12 cellular contexts compared by ENCODE assay signal in genomic region chr6:108627692-108628565, GRCh38.
DNase-seq lines count a peak whose midpoint lies in the region; ATAC-seq and TF ChIP-seq lines count a peak whose summit lies in the region.
"Had no signal": no experiment of that assay in that cellular context is flagged by ENCODE, and none has a peak within 500 bp of the region (broad histone marks: within the 10 kb centered on the region; RNA-seq: fewer than 3 reads in every experiment).

No MANE protein-coding gene starts in this region.

- peak overlapping the region; percentile 48 for H3K9ac ChIP-seq in MM.1S (ENCODE audit: low read length)
- H3K9ac ChIP-seq: neural progenitor cell had no signal

- H3K36me3 ChIP-seq in MM.1S (replicated peaks; ENCODE audit: insufficient read depth, low read length) (no peaks in the 10 kb centered on the region), psoas muscle (ENCODE audit: insufficient read depth in 1 of 2, low read depth in 1 of 2) (no peaks in the 10 kb centered on the region)
- H3K36me3 ChIP-seq: neural progenitor cell, vagina had no signal

- H3K4me1 ChIP-seq in MM.1S (ENCODE audit: low read length): peaks cover 98% of the 10 kb centered on the region
- H3K4me1 ChIP-seq in psoas muscle: peaks cover 97% of the 10 kb centered on the region

- H3K27me3 ChIP-seq in MM.1S (replicated peaks; ENCODE audit: insufficient read depth, low read length): no peaks in the 10 kb centered on the region
- H3K27me3 ChIP-seq in psoas muscle (ENCODE audit: insufficient read depth in 3 of 3, low read length in 2 of 3): no peaks in the 10 kb centered on the region
- H3K27me3 ChIP-seq: neural progenitor cell, vagina had no signal

- H3K9me3 ChIP-seq in MM.1S (replicated peaks; ENCODE audit: insufficient read depth, low read length) (no peaks in the 10 kb centered on the region), psoas muscle (no peaks in the 10 kb centered on the region)
- H3K9me3 ChIP-seq: vagina had no signal

- peaks cover 3% of the 10 kb centered on the region for H3K36me3 Mint-ChIP-seq in effector memory CD8-positive, alpha-beta T cell (ENCODE audit: insufficient read depth)
- H3K36me3 Mint-ChIP-seq: neural progenitor cell had no signal

- no peak for ATAC-seq in effector memory CD8-positive, alpha-beta T cell (replicated peaks)
- ATAC-seq in psoas muscle (no peak), GM21360 (IDR thresholded peaks at IDR 0.05; ENCODE audit: unreplicated experiment) (no peak)

- no peaks in the 10 kb centered on the region for H3K27me3 Mint-ChIP-seq in effector memory CD8-positive, alpha-beta T cell

- peak overlapping the region; percentile 70; the same call in 1 of the 2 replicates for H3K27ac ChIP-seq in MM.1S (ENCODE audit: low read length)
- peak overlapping the region; percentile 5 for H3K27ac ChIP-seq in psoas muscle
- H3K27ac ChIP-seq: neural progenitor cell, vagina had no signal

- H2AFZ ChIP-seq in MM.1S (ENCODE audit: low read length): no peak overlapping the region
- H2AFZ ChIP-seq: neural progenitor cell had no signal

- 0 out of 2 replicates have a peak overlapping the region, but pooled peaks have one; percentile 15 for H3K4me3 ChIP-seq in MM.1S (ENCODE audit: low read length)
- no peak overlapping the region for H3K4me3 ChIP-seq in psoas muscle
- H3K4me3 ChIP-seq: K562, neural progenitor cell, vagina had no signal

- H3K4me2 ChIP-seq in MM.1S (ENCODE audit: low read depth, low read length): peak overlapping the region; percentile 68
- H3K4me2 ChIP-seq: neural progenitor cell had no signal

- H3K4me3 Mint-ChIP-seq in effector memory CD8-positive, alpha-beta T cell: peak overlapping the region in 1 of 2 donors; percentile 2
- H3K4me3 Mint-ChIP-seq: neural progenitor cell had no signal

- H3K79me2 ChIP-seq in MM.1S (ENCODE audit: low read length): peaks cover 100% of the 10 kb centered on the region

- peak overlapping the region; percentile 17 to 46 for H3K27ac Mint-ChIP-seq in effector memory CD8-positive, alpha-beta T cell
- H3K27ac Mint-ChIP-seq: neural progenitor cell had no signal

- H4K20me1 ChIP-seq in MM.1S (ENCODE audit: insufficient read depth, low read length): peaks cover 13% of the 10 kb centered on the region; the same call in 1 of the 2 replicates

- TF ChIP-seq CTCF in MM.1S (IDR thresholded peaks at IDR 0.05; ENCODE audit: low read length) (no peak), psoas muscle (IDR thresholded peaks at IDR 0.05) (no peak)

- peak; percentile 14 for DNase-seq in activated CD4-positive, alpha-beta T cell treated with anti-CD3 and anti-CD28 coated beads for 48 hours
- DNase-seq in activated CD4-positive, alpha-beta T cell treated with anti-CD3 and anti-CD28 coated beads, Interleukin-2, amount 50 U/mL, for 48 hours: no peak
- DNase-seq in MM.1S (no peak), psoas muscle (no peak), cerebellum (ENCODE audit: low spot score) (no peak)
- no peak for DNase-seq in effector memory CD8-positive, alpha-beta T cell
- DNase-seq in activated effector memory CD4-positive, alpha-beta T cell treated with Interleukin-2 at 50 U/mL for 16 hours: no peak
- DNase-seq: DMS79 had no signal

- peaks cover 34 to 79% of the 10 kb centered on the region in 2 donors for H3K4me1 Mint-ChIP-seq in effector memory CD8-positive, alpha-beta T cell (ENCODE audit: low read depth in 2 of 2)

- no peaks in the 10 kb centered on the region for H3K9me3 Mint-ChIP-seq in effector memory CD8-positive, alpha-beta T cell
- H3K9me3 Mint-ChIP-seq: neural progenitor cell had no signal

- peaks cover 89% of the 10 kb centered on the region for H3F3A ChIP-seq in MM.1S (ENCODE audit: insufficient read depth, low read length)

- no peaks in the 10 kb centered on the region for H3K9me2 ChIP-seq in MM.1S (replicated peaks; ENCODE audit: insufficient read depth, low read length)

- intact Hi-C loops in psoas muscle (cut with DNase I): no loop called here

- 66 to 78% (median 68%) methylated on average over 5 of the region's 5 CpGs for WGBS in psoas muscle, 3 donors
